16 cellular contexts compared by ENCODE assay signal in genomic region chr18:789397-789796, GRCh38. TPM values are rescaled to one million over a fixed set of nuclear protein-coding genes. Genes with fewer than 3 reads are reported as not detected.
DNase-seq lines count a peak whose midpoint lies in the region; ATAC-seq, FAIRE-seq and TF ChIP-seq lines count a peak whose summit lies in the region.
"Had no signal": no experiment of that assay in that cellular context is flagged by ENCODE, and none has a peak within 500 bp of the region (broad histone marks: within the 10 kb centered on the region; RNA-seq: fewer than 3 reads in every experiment).

No MANE protein-coding gene starts in this region.

- no peak overlapping the region for H3K9ac ChIP-seq in HepG2 (ENCODE audit: insufficient read depth, low read depth, low read length)
- H3K9ac ChIP-seq: BLaER1 had no signal

- in situ Hi-C loops in HepG2 (cut with HindIII; ENCODE audit: extremely low pct_ligation_motif_present, low pct_unique_long_range_greater_than_20kb): no loop called here

- no peak overlapping the region for H3K4me2 ChIP-seq in HepG2 (ENCODE audit: low read depth, low read length)
- H3K4me2 ChIP-seq: BLaER1 had no signal

- no peak for ATAC-seq in HepG2
- no peak for ATAC-seq in right lobe of liver
- ATAC-seq in HG03064 (IDR thresholded peaks at IDR 0.05; ENCODE audit: low read depth, unreplicated experiment): peak; percentile 64
- no peak for ATAC-seq in natural killer cell
- no peak for ATAC-seq in CD4-positive, alpha-beta T cell (ENCODE audit: poor library complexity)

- no peak for TF ChIP-seq EP300 in HepG2 (IDR thresholded peaks at IDR 0.05; ENCODE audit: low read depth in 2 of 2, low read length in 2 of 2)
- no peak for TF ChIP-seq EP300 in HepG2 (CRISPR knock-in tag; IDR thresholded peaks at IDR 0.05; ENCODE audit: borderline replicate concordance)

- H4K20me1 ChIP-seq in HepG2 (ENCODE audit: insufficient read depth, low read length): peaks cover 23% of the 10 kb centered on the region

- no peak overlapping the region for H3K27ac ChIP-seq in HepG2 (ENCODE audit: extremely low read length, insufficient read depth, low read length)
- no peak overlapping the region for H3K27ac ChIP-seq in right lobe of liver
- no peak overlapping the region for H3K27ac ChIP-seq in CD4-positive, alpha-beta T cell (ENCODE audit: low read depth, low read length)
- H3K27ac ChIP-seq: BLaER1 had no signal

- H3K4me3 ChIP-seq in HepG2 (replicated peaks in 1 of 3; ENCODE audit: insufficient read depth in 1 of 3, low read depth in 2 of 3, low read length in 3 of 3): no peak overlapping the region
- H3K4me3 ChIP-seq in right lobe of liver: no peak overlapping the region
- H3K4me3 ChIP-seq: BLaER1 had no signal

- H3K36me3 ChIP-seq in HepG2 (replicated peaks in 1 of 2; ENCODE audit: control insufficient read depth in 1 of 2, insufficient read depth in 2 of 2, low read length in 2 of 2): no peaks in the 10 kb centered on the region
- no peaks in the 10 kb centered on the region for H3K36me3 ChIP-seq in right lobe of liver

- no peaks in the 10 kb centered on the region for H3K9me3 ChIP-seq in HepG2 (ENCODE audit: low read length)
- H3K9me3 ChIP-seq in right lobe of liver: no peaks in the 10 kb centered on the region
- no peaks in the 10 kb centered on the region for H3K9me3 ChIP-seq in CD4-positive, alpha-beta T cell (ENCODE audit: control insufficient read depth, low read length)

- no peaks in the 10 kb centered on the region for H3K27me3 Mint-ChIP-seq in natural killer cell (ENCODE audit: low read depth in 2 of 2)
- H3K27me3 Mint-ChIP-seq in CD4-positive, alpha-beta T cell: no peaks in the 10 kb centered on the region

- H3K27me3 ChIP-seq in HepG2 (ENCODE audit: control insufficient read depth in 1 of 2, insufficient read depth in 2 of 2, low read length in 2 of 2) (no peaks in the 10 kb centered on the region), right lobe of liver (no peaks in the 10 kb centered on the region)
- no peaks in the 10 kb centered on the region for H3K27me3 ChIP-seq in CD4-positive, alpha-beta T cell (ENCODE audit: control insufficient read depth, insufficient read depth, low read length)
- H3K27me3 ChIP-seq: BLaER1 had no signal

- no peaks in the 10 kb centered on the region for H3K9me3 Mint-ChIP-seq in natural killer cell
- H3K9me3 Mint-ChIP-seq in CD4-positive, alpha-beta T cell: no peaks in the 10 kb centered on the region
- H3K9me3 Mint-ChIP-seq: HFFc6 had no signal

- H3K27ac Mint-ChIP-seq in natural killer cell: peak overlapping the region in 1 of 2 donors; percentile 75
- H3K27ac Mint-ChIP-seq in CD4-positive, alpha-beta T cell: no peak overlapping the region
- H3K27ac Mint-ChIP-seq: HFFc6 had no signal

- H3K79me2 ChIP-seq in HepG2 (ENCODE audit: insufficient read depth, low read length): peaks cover 88% of the 10 kb centered on the region

- FAIRE-seq in HepG2 (lab: Jason Lieb, UNC): no peak
- FAIRE-seq: GM12892 had no signal

- TF ChIP-seq POLR2A in HepG2 (IDR thresholded peaks at IDR 0.05; ENCODE audit: insufficient read depth in 1 of 2, low read depth in 2 of 2, low read length in 2 of 2) (no peak), right lobe of liver (IDR thresholded peaks at IDR 0.05) (no peak)

- WGBS in HepG2 (ENCODE audit: low lambda C conversion rate): 88% methylated on average over 1 of the region's 1 CpG
- 83% methylated on average over 1 of the region's 1 CpG for WGBS in right lobe of liver (ENCODE audit: insufficient coverage, low coverage, low lambda C conversion rate, missing lambda C conversion rate)

- POLR2A ChIA-PET in HepG2 (lab: Yijun Ruan, JAX): no interaction called here
- POLR2A ChIA-PET in CD4-positive, alpha-beta T cell (lab: Charles Lee): interaction anchor here (0.8 kb wide), 1 partner anchor 24 kb away, joined by 4 read pairs; no protein-coding TSS in a partner anchor

- no peaks in the 10 kb centered on the region for H3K36me3 Mint-ChIP-seq in natural killer cell
- H3K36me3 Mint-ChIP-seq in CD4-positive, alpha-beta T cell (ENCODE audit: low read depth): no peaks in the 10 kb centered on the region

- H3K4me1 ChIP-seq in HepG2 (ENCODE audit: insufficient read depth, low read length) (peaks cover 37% of the 10 kb centered on the region), right lobe of liver (no peaks in the 10 kb centered on the region)

- intact Hi-C loops in HepG2 (cut with micrococcal nuclease; ENCODE audit: unreplicated experiment): no loop called here
- intact Hi-C loops in right lobe of liver (cut with DNase I): no loop called here
- intact Hi-C loops in natural killer cell (cut with micrococcal nuclease): no loop called here
- intact Hi-C loops in CD4-positive, alpha-beta T cell (cut with DNase I, micrococcal nuclease): no loop called here

- peaks cover 49 to 55% of the 10 kb centered on the region in 2 donors for H3K4me1 Mint-ChIP-seq in natural killer cell
- H3K4me1 Mint-ChIP-seq in CD4-positive, alpha-beta T cell (ENCODE audit: low read depth): peaks cover 47% of the 10 kb centered on the region

- CTCF ChIA-PET in HepG2 (lab: Yijun Ruan, JAX; ENCODE audit: low intra/inter-chr PET ratio, low total read pairs): no interaction called here
- CTCF ChIA-PET in CD4-positive, alpha-beta T cell (lab: Charles Lee): no interaction called here

- H2AFZ ChIP-seq in HepG2 (ENCODE audit: low read length): no peak overlapping the region

- H3K4me3 Mint-ChIP-seq in natural killer cell: peak overlapping the region; percentile 28
- H3K4me3 Mint-ChIP-seq in CD4-positive, alpha-beta T cell: no peak overlapping the region
- H3K4me3 Mint-ChIP-seq: HFFc6 had no signal

- no peak for TF ChIP-seq RAD21 in HepG2 (CRISPR knock-in tag; IDR thresholded peaks at IDR 0.05)

- TF ChIP-seq CTCF in HepG2 (CRISPR knock-in tag; IDR thresholded peaks at IDR 0.05) (no peak), right lobe of liver (IDR thresholded peaks at IDR 0.05) (no peak), natural killer cell (IDR thresholded peaks at IDR 0.05) (no peak)
- TF ChIP-seq CTCF in CD4-positive, alpha-beta T cell (IDR thresholded peaks at IDR 0.05): no peak

- BruUV-seq in HepG2 (replicated peaks; lab: Mats Ljungman, UMichigan): no TSS peak

- DNase-seq in HepG2 (ENCODE audit: low spot score): no peak
- no peak for DNase-seq in right lobe of liver
- no peak for DNase-seq in natural killer cell
- no peak for DNase-seq in CD4-positive, alpha-beta T cell
- no peak for DNase-seq in central memory CD4-positive, alpha-beta T cell
- no peak for DNase-seq in anterior cingulate cortex (lab: John Stamatoyannopoulos, UW)
- DNase-seq: 8988T, AML-193, DMS53, HCEC 1CT, HFFc6, IMR-90, KG1 had no signal

TF ChIP-seq in HepG2, 621 proteins besides CTCF, POLR2A, EP300 and RAD21:
- TF ChIP-seq, protein P1, sequence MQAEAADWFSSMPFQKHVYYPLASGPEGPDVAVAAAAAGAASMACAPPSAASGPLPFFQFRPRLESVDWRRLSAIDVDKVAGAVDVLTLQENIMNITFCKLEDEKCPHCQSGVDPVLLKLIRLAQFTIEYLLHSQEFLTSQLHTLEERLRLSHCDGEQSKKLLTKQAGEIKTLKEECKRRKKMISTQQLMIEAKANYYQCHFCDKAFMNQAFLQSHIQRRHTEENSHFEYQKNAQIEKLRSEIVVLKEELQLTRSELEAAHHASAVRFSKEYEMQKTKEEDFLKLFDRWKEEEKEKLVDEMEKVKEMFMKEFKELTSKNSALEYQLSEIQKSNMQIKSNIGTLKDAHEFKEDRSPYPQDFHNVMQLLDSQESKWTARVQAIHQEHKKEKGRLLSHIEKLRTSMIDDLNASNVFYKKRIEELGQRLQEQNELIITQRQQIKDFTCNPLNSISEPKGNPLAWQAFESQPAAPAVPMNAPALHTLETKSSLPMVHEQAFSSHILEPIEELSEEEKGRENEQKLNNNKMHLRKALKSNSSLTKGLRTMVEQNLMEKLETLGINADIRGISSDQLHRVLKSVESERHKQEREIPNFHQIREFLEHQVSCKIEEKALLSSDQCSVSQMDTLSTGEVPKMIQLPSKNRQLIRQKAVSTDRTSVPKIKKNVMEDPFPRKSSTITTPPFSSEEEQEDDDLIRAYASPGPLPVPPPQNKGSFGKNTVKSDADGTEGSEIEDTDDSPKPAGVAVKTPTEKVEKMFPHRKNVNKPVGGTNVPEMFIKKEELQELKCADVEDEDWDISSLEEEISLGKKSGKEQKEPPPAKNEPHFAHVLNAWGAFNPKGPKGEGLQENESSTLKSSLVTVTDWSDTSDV (CRISPR knock-in tag; IDR thresholded peaks at IDR 0.05): no peak
- peak; percentile 24; the same call in 1 of the 2 replicates for TF ChIP-seq ZNF12 (CRISPR knock-in tag; IDR thresholded peaks at IDR 0.05)

RNA-seq across cellular contexts. Expression of gene YES1, which starts 22.6 kb away (rescaled TPM):
- 70.8 and 105 TPM in 2 replicates for total RNA-seq in HepG2 (2016; rRNA removed; fragmentation: Illumina TruSeq; extraction: Trizol)
- total RNA-seq in HepG2 (2016; cell fraction: cytosol; rRNA removed; fragmentation: Illumina TruSeq; extraction: Trizol; ENCODE audit: low read depth): 15.8 and 18.2 TPM in 2 replicates
- total RNA-seq in HepG2 (2016; cell fraction: insoluble cytoplasmic fraction; rRNA removed; fragmentation: Illumina TruSeq; extraction: Trizol): 69.2 and 96.9 TPM in 2 replicates
- total RNA-seq in HepG2 (2016; cell fraction: membrane; rRNA removed; fragmentation: Illumina TruSeq; extraction: Trizol): 80.5 and 89.8 TPM in 2 replicates
- total RNA-seq in HepG2 (2016; cell fraction: nucleus; rRNA removed; fragmentation: Illumina TruSeq; extraction: Trizol): 32.4 and 40.0 TPM in 2 replicates
- 13.6 and 17.2 TPM in 2 replicates for polyA plus RNA-seq in HepG2 (2011; rRNA removed)
- polyA plus RNA-seq in HepG2 (2011; cell fraction: cytosol; rRNA removed): 20.0 and 23.3 TPM in 2 replicates
- 12.0 and 12.1 TPM in 2 replicates for polyA plus RNA-seq in HepG2 (2011; cell fraction: nucleus; rRNA removed)
- 38.9 and 45.8 TPM in 2 replicates for polyA plus RNA-seq in HepG2 (2012)
- polyA plus RNA-seq in HepG2 (2016; cell fraction: cytosol; fragmentation: Illumina TruSeq; extraction: Trizol; ENCODE audit: low read depth): 10.0 and 10.4 TPM in 2 replicates
- 69.0 and 76.0 TPM in 2 replicates for polyA plus RNA-seq in HepG2 (2016; cell fraction: insoluble cytoplasmic fraction; fragmentation: Illumina TruSeq; extraction: Trizol; ENCODE audit: low read depth)
- polyA plus RNA-seq in HepG2 (2016; cell fraction: membrane; fragmentation: Illumina TruSeq; extraction: Trizol; ENCODE audit: low read depth): 33.4 and 35.7 TPM in 2 replicates
- polyA plus RNA-seq in HepG2 (2016; cell fraction: nucleus; fragmentation: Illumina TruSeq; extraction: Trizol; ENCODE audit: insufficient read depth, low read depth): 27.3 and 29.1 TPM in 2 replicates
- 35.4 and 58.6 TPM in 2 replicates for polyA minus RNA-seq in HepG2 (2011; rRNA and poly(A)+ RNA removed; ENCODE audit: low replicate concordance)
- 29.1 and 33.4 TPM in 2 replicates for polyA minus RNA-seq in HepG2 (2011; cell fraction: cytosol; rRNA and poly(A)+ RNA removed)
- 16.5 and 22.1 TPM in 2 replicates for polyA minus RNA-seq in HepG2 (2011; cell fraction: nucleus; rRNA and poly(A)+ RNA removed)
- total RNA-seq in right lobe of liver: 10 to 100 TPM; 30.6 to 79.8 (median 43.2) TPM
- total RNA-seq in natural killer cell: 100 to 1,000 TPM in 1 of 3 donors, 10 to 100 TPM in 2; 70.2 to 101 (median 76.2) TPM
- 10 to 100 TPM; 17.6 to 19.8 TPM for total RNA-seq in CD4-positive, alpha-beta T cell
